Comparison of ENCODE assay signal across 8 cellular contexts in genomic region chrX:40468033-40468979, GRCh38.
DNase-seq lines count a peak whose midpoint lies in the region; ATAC-seq and TF ChIP-seq lines count a peak whose summit lies in the region.

No MANE protein-coding gene starts in this region.

- TF ChIP-seq CTCF in activated B cell treated with CpG ODN at 0.5 μM for 24 hours (IDR thresholded peaks at IDR 0.05) (no peak), epithelial cell of proximal tubule (conservative IDR thresholded peaks at IDR 0.05; ENCODE audit: low read depth, low read length) (peak; percentile 62)

- H3K4me3 Mint-ChIP-seq in activated B cell treated with CpG ODN at 0.5 μM for 24 hours = no peak overlapping the region
- peak overlapping the region in 2 of 8 donors; percentile 17 to 57 for H3K4me3 Mint-ChIP-seq in naive B cell

- H3K9me3 Mint-ChIP-seq in activated B cell treated with CpG ODN at 0.5 μM for 24 hours (no peaks in the 10 kb centered on the region), naive B cell (peaks cover 0 to 3% (median 0%) of the 10 kb centered on the region in 7 donors)

- H3K36me3 ChIP-seq in aorta (ENCODE audit: control insufficient read depth in 1 of 2, insufficient read depth in 2 of 2, low read length in 1 of 2) = no peaks in the 10 kb centered on the region

- intact Hi-C loops in activated B cell treated with CpG ODN at 0.5 μM for 24 hours (cut with micrococcal nuclease) (loop anchor here (1.0 to 5.0 kb wide), 3 partner anchors 296 to 816 kb away; no protein-coding TSS in a partner anchor), aorta (cut with DNase I) (loop anchor here in 1 of 2 donors (10.0 kb wide), 1 partner anchor 184 kb away; no protein-coding TSS in a partner anchor)

- no peak overlapping the region for H3K27ac ChIP-seq in aorta (ENCODE audit: low read depth in 1 of 2, low read length in 2 of 2)

- H3K27me3 Mint-ChIP-seq in activated B cell treated with CpG ODN at 0.5 μM for 24 hours (peaks cover 12% of the 10 kb centered on the region), naive B cell (peaks cover 7 to 33% (median 20%) of the 10 kb centered on the region in 3 donors)

- CTCF ChIA-PET in activated B cell treated with CpG ODN at 0.5 μM for 24 hours (lab: Charles Lee) = interaction anchor here (1.1 to 1.7 kb wide), 4 partner anchors 291 to 816 kb away, joined by 3 to 8 read pairs (median 4); no protein-coding TSS in a partner anchor

- DNase-seq in activated T-cell treated with anti-CD3 and anti-CD28 coated beads for 24 hours (ENCODE audit: low read depth) (peak; percentile 13), activated T-cell treated with anti-CD3 and anti-CD28 coated beads for 4 hours (no peak), NCI-H2196 (lab: John Stamatoyannopoulos, UW; ENCODE audit: unreplicated experiment) (peak; percentile 70), activated B cell treated with CpG ODN at 0.5 μM for 24 hours (no peak), epithelial cell of proximal tubule (ENCODE audit: low read depth) (no peak), naive B cell (peak; percentile 29), aorta (peak in 1 of 2 donors; percentile 61)

- no peaks in the 10 kb centered on the region for H3K4me1 ChIP-seq in aorta (ENCODE audit: control insufficient read depth in 1 of 2, insufficient read depth in 2 of 2, low read length in 2 of 2)

- POLR2A ChIA-PET in activated B cell treated with CpG ODN at 0.5 μM for 24 hours (lab: Charles Lee) = interaction anchor here (2.4 kb wide), 1 partner anchor 292 kb away, joined by 13 read pairs; no protein-coding TSS in a partner anchor

- 41 to 58% methylated on average over 7 of the region's 7 CpGs for WGBS in aorta, 2 donors

- ATAC-seq in HG02798 (IDR thresholded peaks at IDR 0.05; ENCODE audit: poor library complexity, unreplicated experiment) (peak; percentile 67), activated B cell treated with CpG ODN at 0.5 μM for 24 hours (ENCODE audit: low read depth) (peak; percentile 66), naive B cell (ENCODE audit: low read depth in 2 of 2) (peak; percentile 70 to 78), aorta (ENCODE audit: low FRiP score) (peak; percentile 59)

- H3K4me1 Mint-ChIP-seq in activated B cell treated with CpG ODN at 0.5 μM for 24 hours (peaks cover 23% of the 10 kb centered on the region), naive B cell (peaks cover 13 to 34% (median 33%) of the 10 kb centered on the region in 3 donors)

- H3K27ac Mint-ChIP-seq in activated B cell treated with CpG ODN at 0.5 μM for 24 hours (no peak overlapping the region), naive B cell (peak overlapping the region in 1 of 6 donors; percentile 2)

- H3K36me3 Mint-ChIP-seq in activated B cell treated with CpG ODN at 0.5 μM for 24 hours (ENCODE audit: low read depth) (no peaks in the 10 kb centered on the region), naive B cell (no peaks in the 10 kb centered on the region)

- H3K4me3 ChIP-seq in epithelial cell of proximal tubule (ENCODE audit: low read depth, low read length) (no peak overlapping the region), aorta (ENCODE audit: low read length in 2 of 2) (no peak overlapping the region)

- H3K9me3 ChIP-seq in aorta (ENCODE audit: control insufficient read depth, low read length) = no peaks in the 10 kb centered on the region

- H3K27me3 ChIP-seq in aorta (ENCODE audit: control insufficient read depth in 1 of 2, insufficient read depth in 2 of 2, low read length in 1 of 2) = no peaks in the 10 kb centered on the region

Comparison
In these comparisons a context has a peak if more than half of its experiments do, and no peak if none do; other contexts are left out.
1. DNase-seq: peak in activated T-cell treated with anti-CD3 and anti-CD28 coated beads for 24 hours (single experiment), NCI-H2196 (single experiment) and naive B cell (single experiment); none in activated T-cell treated with anti-CD3 and anti-CD28 coated beads for 4 hours (single experiment), activated B cell treated with CpG ODN at 0.5 μM for 24 hours (single experiment) and epithelial cell of proximal tubule (single experiment).
2. Peak in every context shown above with its lines, with median percentiles within 50 percentile points of each other: ATAC-seq.